ENCODE assay signal across 14 cellular contexts in the genomic region with DNA sequence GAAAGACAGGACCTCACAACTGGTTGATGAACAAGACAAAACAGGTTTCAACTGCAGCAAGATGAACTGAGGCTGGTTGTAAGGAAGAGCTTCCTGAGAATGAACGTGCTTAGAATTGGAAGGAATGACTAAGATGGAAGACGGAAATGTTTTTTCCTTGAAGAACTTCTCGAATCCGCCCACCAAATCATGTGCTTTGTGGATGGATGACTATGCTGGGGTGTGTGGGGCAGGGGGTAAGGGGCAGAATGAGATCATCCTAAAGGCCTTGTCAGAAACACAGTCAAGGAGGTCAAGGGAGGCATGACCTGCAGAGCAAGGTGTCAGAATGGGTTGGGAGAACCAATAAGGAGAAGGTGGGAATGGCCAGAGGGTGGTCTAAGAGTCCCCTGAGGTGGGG.
DNase-seq lines count a peak whose midpoint lies in the region; ATAC-seq, FAIRE-seq and TF ChIP-seq lines count a peak whose summit lies in the region.
"Had no signal": no experiment of that assay in that cellular context is flagged by ENCODE, and none has a peak within 500 bp of the region (broad histone marks: within the 10 kb centered on the region; RNA-seq: fewer than 3 reads in every experiment).

No MANE protein-coding gene starts in this region.

- H3K9ac ChIP-seq in endothelial cell of umbilical vein (replicated peaks; ENCODE audit: extremely low read depth, insufficient read depth, low read length) (no peak overlapping the region), PC-3 (ENCODE audit: low read length) (no peak overlapping the region)
- H3K9ac ChIP-seq: neural progenitor cell had no signal

- H3K27me3 ChIP-seq in endothelial cell of umbilical vein (ENCODE audit: control insufficient read depth in 2 of 2, insufficient read depth in 2 of 2, low read length in 2 of 2) (no peaks in the 10 kb centered on the region), A673 (replicated peaks; ENCODE audit: insufficient read depth, low read depth, low read length, poor library complexity) (no peaks in the 10 kb centered on the region), PC-3 (ENCODE audit: low read length) (no peaks in the 10 kb centered on the region)
- H3K27me3 ChIP-seq: neural progenitor cell, SJCRH30 had no signal

- peak overlapping the region; percentile 75 for H3K27ac ChIP-seq in endothelial cell of umbilical vein (ENCODE audit: insufficient read depth, low read depth, low read length)
- H3K27ac ChIP-seq in A673 (ENCODE audit: low read depth, low read length, poor library complexity, severe bottlenecking), result no peak overlapping the region
- no peak overlapping the region for H3K27ac ChIP-seq in PC-3 (ENCODE audit: low read length)
- H3K27ac ChIP-seq: neural progenitor cell, SJCRH30 had no signal

- intact Hi-C loops in endothelial cell of umbilical vein (cut with micrococcal nuclease) (no loop called here), A673 (cut with micrococcal nuclease; ENCODE audit: unreplicated experiment) (no loop called here), PC-3 (cut with micrococcal nuclease) (no loop called here)

- H2AFZ ChIP-seq in endothelial cell of umbilical vein (ENCODE audit: low read depth, low read length) (no peak overlapping the region), PC-3 (ENCODE audit: low read length) (no peak overlapping the region)
- H2AFZ ChIP-seq: neural progenitor cell had no signal

- H3K4me3 ChIP-seq in endothelial cell of umbilical vein (replicated peaks in 1 of 3; ENCODE audit: insufficient read depth in 1 of 3, low read depth in 1 of 3, low read length in 3 of 3) (no peak overlapping the region), A673 (ENCODE audit: low read depth, low read length, poor library complexity, severe bottlenecking) (no peak overlapping the region), PC-3 (ENCODE audit: low read length) (no peak overlapping the region)
- H3K4me3 ChIP-seq: lung, neural progenitor cell, SJCRH30 had no signal

- DNase-seq in AG20443 (ENCODE audit: low spot score) (peak; percentile 34), LHCN-M2 (ENCODE audit: low read depth) (peak; percentile 55), endothelial cell of umbilical vein (ENCODE audit: low read depth, low spot score) (peak; percentile 83), non-pigmented ciliary epithelial cell (ENCODE audit: low read depth) (peak; percentile 38), A673 (ENCODE audit: low spot score) (no peak), PC-3 (no peak), C1 segment of cervical spinal cord (lab: John Stamatoyannopoulos, UW) (no peak), NCI-H510A treated with DMSO at 0.1 percent for 48 hours (lab: John Stamatoyannopoulos, UW) (no peak)
- DNase-seq: activated effector memory CD4-positive, alpha-beta T cell treated with Interleukin-2 at 50 U/mL for 16 hours; AML-193; NCI-H2029; SJCRH30 had no signal

- CTCF ChIA-PET in endothelial cell of umbilical vein (lab: Charles Lee) (interaction anchor here (0.6 to 1.1 kb wide), 5 partner anchors 16 to 829 kb away, joined by 3 to 5 read pairs (median 3); no protein-coding TSS in a partner anchor), A673 (lab: Charles Lee) (no interaction called here), PC-3 (lab: Charles Lee) (no interaction called here)

- H3K4me2 ChIP-seq in endothelial cell of umbilical vein (ENCODE audit: insufficient read depth, low read length), result peak overlapping the region; percentile 3
- H3K4me2 ChIP-seq in PC-3 (ENCODE audit: low read length), result no peak overlapping the region
- H3K4me2 ChIP-seq: neural progenitor cell had no signal

- FAIRE-seq in endothelial cell of umbilical vein (lab: Jason Lieb, UNC), result peak; percentile 98

- dilution Hi-C loops in endothelial cell of umbilical vein (cut with MboI; ENCODE audit: extremely low pct_ligation_motif_present, low sequenced_read_pairs), result no loop called here

- no peak for TF ChIP-seq POLR2A in endothelial cell of umbilical vein (IDR thresholded peaks at IDR 0.05; ENCODE audit: low read depth, low read length)

- TF ChIP-seq CTCF in endothelial cell of umbilical vein (IDR thresholded peaks at IDR 0.05; ENCODE audit: extremely low read depth in 1 of 2, insufficient read depth in 1 of 2, low read depth in 1 of 2, low read length in 2 of 2) (no peak), A673 (conservative IDR thresholded peaks at IDR 0.05; ENCODE audit: low read depth, low read length) (no peak), PC-3 (conservative IDR thresholded peaks at IDR 0.05; ENCODE audit: low read depth, low read length) (no peak)

- ATAC-seq in PC-3, result no peak

- H3K36me3 ChIP-seq in endothelial cell of umbilical vein (ENCODE audit: control insufficient read depth in 2 of 2, extremely low read depth in 1 of 2, insufficient read depth in 2 of 2, low read length in 2 of 2) (peaks cover 39 to 60% of the 10 kb centered on the region in 2 experiments), A673 (ENCODE audit: insufficient read depth, low read length, poor library complexity, severe bottlenecking) (peaks cover 45% of the 10 kb centered on the region), PC-3 (ENCODE audit: low read depth, low read length) (peaks cover 93% of the 10 kb centered on the region)
- H3K36me3 ChIP-seq: neural progenitor cell had no signal

- H3K9me1 ChIP-seq in endothelial cell of umbilical vein (replicated peaks; ENCODE audit: control insufficient read depth, extremely low read depth, insufficient read depth, low read length), result no peaks in the 10 kb centered on the region

- no peaks in the 10 kb centered on the region for H4K20me1 ChIP-seq in endothelial cell of umbilical vein (replicated peaks; ENCODE audit: control insufficient read depth, extremely low read depth, insufficient read depth, low read length)
- 0 out of 2 replicates have a peak, but pooled peaks cover 9% of the 10 kb centered on the region for H4K20me1 ChIP-seq in PC-3 (ENCODE audit: low read length)

- BruUV-seq in endothelial cell of umbilical vein (replicated peaks; lab: Mats Ljungman, UMichigan) (no TSS peak), A673 (replicated peaks; lab: Mats Ljungman, UMichigan) (no TSS peak), PC-3 (replicated peaks; lab: Mats Ljungman, UMichigan) (no TSS peak)

- H3F3A ChIP-seq in PC-3 (ENCODE audit: low read length, unreplicated experiment), result no peaks in the 10 kb centered on the region

- POLR2A ChIA-PET in endothelial cell of umbilical vein (lab: Charles Lee), result no interaction called here
- POLR2A ChIA-PET in A673 (lab: Charles Lee; ENCODE audit: low non-redundant PET), result no interaction called here
- POLR2A ChIA-PET in PC-3 (lab: Charles Lee; ENCODE audit: unreplicated experiment), result no interaction called here

- H3K79me2 ChIP-seq in endothelial cell of umbilical vein (ENCODE audit: control insufficient read depth, insufficient read depth, low read length), result peaks cover 6% of the 10 kb centered on the region
- no peaks in the 10 kb centered on the region for H3K79me2 ChIP-seq in PC-3 (ENCODE audit: low read length)

- no peaks in the 10 kb centered on the region for H3K9me2 ChIP-seq in PC-3 (replicated peaks; ENCODE audit: low read length)

- H3K9me3 ChIP-seq in endothelial cell of umbilical vein (replicated peaks; ENCODE audit: control insufficient read depth, insufficient read depth, low read length) (no peaks in the 10 kb centered on the region), A673 (ENCODE audit: low read depth, low read length, poor library complexity, severe bottlenecking) (no peaks in the 10 kb centered on the region), PC-3 (ENCODE audit: low read length) (no peaks in the 10 kb centered on the region)
- H3K9me3 ChIP-seq: SJCRH30 had no signal

- H3K4me1 ChIP-seq in endothelial cell of umbilical vein (ENCODE audit: control insufficient read depth, extremely low read depth, insufficient read depth, low read length) (peaks cover 23% of the 10 kb centered on the region), A673 (ENCODE audit: insufficient read depth, low read length, poor library complexity, severe bottlenecking) (no peaks in the 10 kb centered on the region), PC-3 (ENCODE audit: insufficient read depth, low read length) (no peaks in the 10 kb centered on the region)
- H3K4me1 ChIP-seq: neural progenitor cell, SJCRH30 had no signal

TF ChIP-seq in endothelial cell of umbilical vein, 7 proteins besides CTCF, POLR2A, EP300 and RAD21:
- TF ChIP-seq GATA2 (IDR thresholded peaks at IDR 0.05; ENCODE audit: insufficient read depth, insufficient read length, low read depth, low read length) (no peak), FOS (IDR thresholded peaks at IDR 0.05; ENCODE audit: borderline replicate concordance, insufficient read depth, low read length) (peak; percentile 48), JUN (IDR thresholded peaks at IDR 0.05; ENCODE audit: borderline replicate concordance, insufficient read depth, insufficient read length, low read depth) (peak; percentile 72)
TF ChIP-seq in endothelial cell of umbilical vein: peak in this region for 2.

Comparison
In these comparisons a context has a peak if more than half of its experiments do, and no peak if none do; other contexts are left out.
1. DNase-seq: peak in AG20443 (single experiment), LHCN-M2 (single experiment), endothelial cell of umbilical vein (single experiment) and non-pigmented ciliary epithelial cell (single experiment); none in A673 (single experiment), PC-3 (single experiment), C1 segment of cervical spinal cord (0 of 14) and NCI-H510A treated with DMSO at 0.1 percent for 48 hours (single experiment).